ENCODE assay signal across 1 cellular context in genomic region chr1:1061682-1062363, GRCh38.
TF ChIP-seq lines count a peak whose summit lies in the region.

No MANE protein-coding gene starts in this region.

TF ChIP-seq in HepG2, 621 proteins besides CTCF, POLR2A, EP300 and RAD21:
- TF ChIP-seq AGO2 (optimal IDR thresholded peaks at IDR 0.05; ENCODE audit: low read depth, low read length) = peak; percentile 30
- no peak for TF ChIP-seq ZNF24 (IDR thresholded peaks at IDR 0.05)
- TF ChIP-seq, protein P1, sequence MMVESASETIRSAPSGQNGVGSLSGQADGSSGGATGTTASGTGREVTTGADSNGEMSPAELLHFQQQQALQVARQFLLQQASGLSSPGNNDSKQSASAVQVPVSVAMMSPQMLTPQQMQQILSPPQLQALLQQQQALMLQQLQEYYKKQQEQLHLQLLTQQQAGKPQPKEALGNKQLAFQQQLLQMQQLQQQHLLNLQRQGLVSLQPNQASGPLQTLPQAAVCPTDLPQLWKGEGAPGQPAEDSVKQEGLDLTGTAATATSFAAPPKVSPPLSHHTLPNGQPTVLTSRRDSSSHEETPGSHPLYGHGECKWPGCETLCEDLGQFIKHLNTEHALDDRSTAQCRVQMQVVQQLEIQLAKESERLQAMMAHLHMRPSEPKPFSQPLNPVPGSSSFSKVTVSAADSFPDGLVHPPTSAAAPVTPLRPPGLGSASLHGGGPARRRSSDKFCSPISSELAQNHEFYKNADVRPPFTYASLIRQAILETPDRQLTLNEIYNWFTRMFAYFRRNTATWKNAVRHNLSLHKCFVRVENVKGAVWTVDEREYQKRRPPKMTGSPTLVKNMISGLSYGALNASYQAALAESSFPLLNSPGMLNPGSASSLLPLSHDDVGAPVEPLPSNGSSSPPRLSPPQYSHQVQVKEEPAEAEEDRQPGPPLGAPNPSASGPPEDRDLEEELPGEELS (CRISPR knock-in tag; IDR thresholded peaks at IDR 0.05) = no peak
